In genomic region chr10:102312683-102313082, GRCh38 we compare ENCODE assay signal across 15 cellular contexts.
A peak's percentile ranks its signal among the peaks of the same experiment; 100 is the strongest.
DNase-seq lines count a peak whose midpoint lies in the region; ATAC-seq lines count a peak whose summit lies in the region.
"Had no signal": no experiment of that assay in that cellular context is flagged by ENCODE, and none has a peak within 500 bp of the region (broad histone marks: within the 10 kb centered on the region; RNA-seq: fewer than 3 reads in every experiment).

No MANE protein-coding gene starts in this region.

- peak; percentile 42 for DNase-seq in AG08395 (ENCODE audit: low spot score)
- DNase-seq in EH (ENCODE audit: low read depth), result peak; percentile 44
- peak; percentile 35 for DNase-seq in amniotic epithelial cell (ENCODE audit: low read depth)
- DNase-seq in kidney glomerular epithelial cell (lab: John Stamatoyannopoulos, UW), result peak; percentile 22
- DNase-seq in cerebellar cortex (ENCODE audit: low spot score), result no peak
- no peak for DNase-seq in NCI-H524 (lab: John Stamatoyannopoulos, UW)
- DNase-seq in ureter (ENCODE audit: low spot score), result no peak
- DNase-seq: activated CD4-positive, CD25-positive, alpha-beta regulatory T cell treated with anti-CD3 and anti-CD28 coated beads, Interleukin-2, amount 50 U/mL, for 72 hours; activated naive CD4-positive, alpha-beta T cell treated with Interleukin-2 at 50 U/mL for 16 hours; dorsolateral prefrontal cortex; GOT3; heart left ventricle; NCI-H1105 treated with DMSO at 0.1 percent for 48 hours; stimulated activated CD4-positive, alpha-beta T cell treated with anti-CD3 and anti-CD28 coated beads, Interleukin-4, amount 100 ng/mL, for 24 hours had no signal

- no peak for ATAC-seq in HG03280 (IDR thresholded peaks at IDR 0.05; ENCODE audit: unreplicated experiment)
- ATAC-seq: heart left ventricle had no signal

Comparison
In these comparisons a context has a peak if more than half of its experiments do, and no peak if none do; other contexts are left out.
1. DNase-seq: peak in AG08395 (single experiment), EH (single experiment), amniotic epithelial cell (single experiment) and kidney glomerular epithelial cell (single experiment); none in cerebellar cortex (single experiment), NCI-H524 (0 of 2) and ureter (single experiment).